ENCODE assay signal across 8 cellular contexts in genomic region chrX:123960956-123961267, GRCh38. TPM values are rescaled to one million over a fixed set of nuclear protein-coding genes. Genes with fewer than 3 reads are reported as not detected.
DNase-seq lines count a peak whose midpoint lies in the region; TF ChIP-seq lines count a peak whose summit lies in the region.

No MANE protein-coding gene starts in this region.

- DNase-seq in stimulated activated CD4-positive, alpha-beta T cell treated with anti-CD3 and anti-CD28 coated beads, Interleukin-12 subunit alpha, Interleukin-12 subunit beta, amount 100 ng/mL, for 4 hours, result peak; percentile 2
- DNase-seq in stimulated activated CD4-positive, alpha-beta T cell treated with anti-CD3 and anti-CD28 coated beads, Interleukin-4, amount 100 ng/mL, for 4 hours, result no peak
- DNase-seq in breast epithelium (ENCODE audit: low spot score in 2 of 2), result no peak
- DNase-seq in vagina (ENCODE audit: extremely low spot score in 2 of 2), result no peak
- DNase-seq in UCSD-AML1 (lab: John Stamatoyannopoulos, UW; ENCODE audit: unreplicated experiment), result no peak
- DNase-seq in HuH-7 (ENCODE audit: low spot score), result no peak
- DNase-seq in NCI-H128 (lab: John Stamatoyannopoulos, UW; ENCODE audit: unreplicated experiment), result no peak

- no peaks in the 10 kb centered on the region for H3K36me3 ChIP-seq in breast epithelium
- no peaks in the 10 kb centered on the region for H3K36me3 ChIP-seq in vagina

- TF ChIP-seq CTCF in breast epithelium (IDR thresholded peaks at IDR 0.05) (no peak), vagina (IDR thresholded peaks at IDR 0.05) (no peak)

- H3K4me1 ChIP-seq in breast epithelium (no peaks in the 10 kb centered on the region), mononuclear cell (ENCODE audit: insufficient read depth, low read length) (peaks cover 17% of the 10 kb centered on the region), vagina (peaks cover 11% of the 10 kb centered on the region)

- intact Hi-C loops in breast epithelium (cut with DNase I; ENCODE audit: low total_unique reads) (no loop called here), vagina (cut with DNase I) (no loop called here)

- peak overlapping the region; percentile 69 to 85 (median 74) for H3K4me3 ChIP-seq in breast epithelium
- peak overlapping the region; percentile 92 for H3K4me3 ChIP-seq in mononuclear cell (ENCODE audit: low read length)
- peak overlapping the region; percentile 57 to 60 for H3K4me3 ChIP-seq in vagina

- H3K27ac ChIP-seq in breast epithelium, result peak overlapping the region; percentile 98 to 99
- H3K27ac ChIP-seq in vagina, result peak overlapping the region; percentile 96

- H3K9me3 ChIP-seq in breast epithelium, result no peaks in the 10 kb centered on the region
- H3K9me3 ChIP-seq in mononuclear cell (ENCODE audit: low read depth, low read length), result no peaks in the 10 kb centered on the region
- no peaks in the 10 kb centered on the region for H3K9me3 ChIP-seq in vagina

- no peaks in the 10 kb centered on the region for H3K27me3 ChIP-seq in breast epithelium
- H3K27me3 ChIP-seq in mononuclear cell (ENCODE audit: insufficient read depth, low read length), result no peaks in the 10 kb centered on the region
- H3K27me3 ChIP-seq in vagina, result no peaks in the 10 kb centered on the region

- TF ChIP-seq POLR2A in breast epithelium (IDR thresholded peaks at IDR 0.05) (no peak), vagina (IDR thresholded peaks at IDR 0.05) (no peak)

RNA-seq across cellular contexts. Expression of gene STAG2, which starts 0.6 kb away (rescaled TPM):
- 100 to 1,000 TPM in 1 of 3 donors, 10 to 100 TPM in 2; 79.2 to 114 (median 83.2) TPM for total RNA-seq in breast epithelium
- 132 TPM for total RNA-seq in mononuclear cell
- total RNA-seq in vagina, result 54.0 TPM
